22 cellular contexts compared by ENCODE assay signal in genomic region chr16:2146739-2147138, GRCh38. TPM values are rescaled to one million over a fixed set of nuclear protein-coding genes. Genes with fewer than 3 reads are reported as not detected.
DNase-seq lines count a peak whose midpoint lies in the region; ATAC-seq and TF ChIP-seq lines count a peak whose summit lies in the region.
"Had no signal": no experiment of that assay in that cellular context is flagged by ENCODE, and none has a peak within 500 bp of the region (broad histone marks: within the 10 kb centered on the region; RNA-seq: fewer than 3 reads in every experiment).

No MANE protein-coding gene starts in this region.

- peaks cover 5% of the 10 kb centered on the region for H3K36me3 ChIP-seq in endodermal cell (ENCODE audit: control insufficient read depth, insufficient read depth, low read length)
- H3K36me3 ChIP-seq: SJCRH30 had no signal

- DNase-seq in DMS 273 (lab: John Stamatoyannopoulos, UW; ENCODE audit: unreplicated experiment) (peak; percentile 61), DMS 273 treated with DMSO at 0.1 percent for 48 hours (lab: John Stamatoyannopoulos, UW) (no peak), T-helper 17 cell (no peak), endodermal cell (peak; percentile 47)
- no peak for DNase-seq in stimulated activated naive B cell treated with anti-CD40 and anti-IgM and Interleukin-4, amounts not matched to agents 10 μg/mL and 1 μg/mL and 100 μg/mL, for 72 hours
- no peak for DNase-seq in stimulated activated CD4-positive, alpha-beta T cell treated with anti-CD3 and anti-CD28 coated beads, Interleukin-4, amount 100 ng/mL, for 4 hours
- DNase-seq: activated CD8-positive, alpha-beta T cell treated with anti-CD3 and anti-CD28 coated beads, Interleukin-2, amount 10 ng/mL, durations not matched to agents 7 days and 5 days; activated effector memory CD4-positive, alpha-beta T cell treated with anti-CD3 and anti-CD28 coated beads, Interleukin-2, amount 50 U/mL, for 16 hours; activated naive CD8-positive, alpha-beta T cell treated with anti-CD3 and anti-CD28 coated beads for 36 hours; CD8-positive, alpha-beta T cell; cerebellar nuclear complex; NCI-H1092 treated with DMSO at 0.1 percent for 48 hours; NCI-H1930; NCI-H526; SJCRH30 had no signal

- TF ChIP-seq CTCF in endodermal cell (conservative IDR thresholded peaks at IDR 0.05), result no peak

- H3K4me3 Mint-ChIP-seq in T-helper 17 cell, result peak overlapping the region; percentile 36
- H3K4me3 Mint-ChIP-seq in endodermal cell, result no peak overlapping the region
- H3K4me3 Mint-ChIP-seq in stimulated activated naive B cell treated with anti-CD40 and anti-IgM and Interleukin-4, amounts not matched to agents 10 μg/mL and 1 μg/mL and 100 μg/mL, for 72 hours, result peak overlapping the region; percentile 23 to 47
- H3K4me3 Mint-ChIP-seq: activated CD8-positive, alpha-beta T cell treated with anti-CD3 and anti-CD28 coated beads, Interleukin-2, amount 10 ng/mL, durations not matched to agents 7 days and 5 days; activated naive CD8-positive, alpha-beta T cell treated with anti-CD3 and anti-CD28 coated beads for 36 hours had no signal

- no peaks in the 10 kb centered on the region for H3K27me3 Mint-ChIP-seq in T-helper 17 cell
- H3K27me3 Mint-ChIP-seq in endodermal cell (ENCODE audit: insufficient read depth), result peaks cover 17% of the 10 kb centered on the region
- no peaks in the 10 kb centered on the region for H3K27me3 Mint-ChIP-seq in stimulated activated naive B cell treated with anti-CD40 and anti-IgM and Interleukin-4, amounts not matched to agents 10 μg/mL and 1 μg/mL and 100 μg/mL, for 72 hours

- no peak overlapping the region for H3K9ac ChIP-seq in endodermal cell (ENCODE audit: extremely low read depth, low read length, poor library complexity, severe bottlenecking)
- H3K9ac ChIP-seq: parathyroid adenoma had no signal

- H3K36me3 Mint-ChIP-seq in T-helper 17 cell (ENCODE audit: low read depth), result no peaks in the 10 kb centered on the region
- peaks cover 5% of the 10 kb centered on the region for H3K36me3 Mint-ChIP-seq in endodermal cell (ENCODE audit: low read depth)
- peaks cover 18 to 19% of the 10 kb centered on the region in 2 donors for H3K36me3 Mint-ChIP-seq in stimulated activated naive B cell treated with anti-CD40 and anti-IgM and Interleukin-4, amounts not matched to agents 10 μg/mL and 1 μg/mL and 100 μg/mL, for 72 hours

- 92 to 94% methylated on average over 7 to 11 of the region's 11 CpGs for WGBS in endodermal cell (ENCODE audit: insufficient coverage in 1 of 2, insufficient read length in 1 of 2), 2 experiments

- no peak overlapping the region for H3K27ac Mint-ChIP-seq in T-helper 17 cell
- no peak overlapping the region for H3K27ac Mint-ChIP-seq in endodermal cell
- peak overlapping the region; percentile 91 for H3K27ac Mint-ChIP-seq in stimulated activated naive B cell treated with anti-CD40 and anti-IgM and Interleukin-4, amounts not matched to agents 10 μg/mL and 1 μg/mL and 100 μg/mL, for 72 hours
- H3K27ac Mint-ChIP-seq: activated CD8-positive, alpha-beta T cell treated with anti-CD3 and anti-CD28 coated beads, Interleukin-2, amount 10 ng/mL, durations not matched to agents 7 days and 5 days; CD8-positive, alpha-beta T cell had no signal

- no peak overlapping the region for H3K27ac ChIP-seq in endodermal cell (ENCODE audit: low read depth, low read length)
- H3K27ac ChIP-seq: epithelial cell of prostate, SJCRH30 had no signal

- no peaks in the 10 kb centered on the region for H3K9me3 Mint-ChIP-seq in endodermal cell
- H3K9me3 Mint-ChIP-seq in stimulated activated naive B cell treated with anti-CD40 and anti-IgM and Interleukin-4, amounts not matched to agents 10 μg/mL and 1 μg/mL and 100 μg/mL, for 72 hours, result no peaks in the 10 kb centered on the region
- H3K9me3 Mint-ChIP-seq: activated naive CD8-positive, alpha-beta T cell treated with anti-CD3 and anti-CD28 coated beads for 36 hours; CD8-positive, alpha-beta T cell had no signal

- no peak for ATAC-seq in T-helper 17 cell
- no peak for ATAC-seq in stimulated activated naive B cell treated with anti-CD40 and anti-IgM and Interleukin-4, amounts not matched to agents 10 μg/mL and 1 μg/mL and 100 μg/mL, for 72 hours (replicated peaks)
- ATAC-seq in GM18909 (IDR thresholded peaks at IDR 0.05; ENCODE audit: poor library complexity, unreplicated experiment), result no peak
- no peak for ATAC-seq in GM21526 (IDR thresholded peaks at IDR 0.05; ENCODE audit: low FRiP score, unreplicated experiment)
- ATAC-seq: activated CD8-positive, alpha-beta T cell treated with anti-CD3 and anti-CD28 coated beads, Interleukin-2, amount 10 ng/mL, durations not matched to agents 7 days and 5 days; CD8-positive, alpha-beta T cell; lower lobe of right lung had no signal

- H3K4me1 ChIP-seq in endodermal cell (ENCODE audit: control insufficient read depth, insufficient read depth, low read length), result peaks cover 21% of the 10 kb centered on the region

- no peaks in the 10 kb centered on the region for H3K9me3 ChIP-seq in T-helper 17 cell (ENCODE audit: control insufficient read depth, low read length, poor library complexity, severe bottlenecking)
- no peaks in the 10 kb centered on the region for H3K9me3 ChIP-seq in endodermal cell (ENCODE audit: control insufficient read depth, low read length)
- H3K9me3 ChIP-seq: lower lobe of right lung, SJCRH30, upper lobe of left lung had no signal

- no peaks in the 10 kb centered on the region for H3K27me3 ChIP-seq in endodermal cell (ENCODE audit: control insufficient read depth, insufficient read depth, low read length, poor library complexity, severe bottlenecking)
- H3K27me3 ChIP-seq: upper lobe of left lung had no signal

- H3K4me3 ChIP-seq in endodermal cell (ENCODE audit: low read length), result no peak overlapping the region
- H3K4me3 ChIP-seq: lower lobe of right lung, SJCRH30, upper lobe of left lung had no signal

- H3K4me1 Mint-ChIP-seq in T-helper 17 cell (peaks cover 12% of the 10 kb centered on the region), endodermal cell (peaks cover 21% of the 10 kb centered on the region)
- H3K4me1 Mint-ChIP-seq in stimulated activated naive B cell treated with anti-CD40 and anti-IgM and Interleukin-4, amounts not matched to agents 10 μg/mL and 1 μg/mL and 100 μg/mL, for 72 hours, result peaks cover 24 to 32% of the 10 kb centered on the region in 2 donors

RNA-seq across cellular contexts. Expression of gene RAB26, which starts 1.7 kb away (rescaled TPM):
- under 1 TPM; 0.21 to 0.57 TPM for total RNA-seq in T-helper 17 cell
- 1 to 10 TPM; 3.2 to 4.9 TPM for total RNA-seq in endodermal cell
- 5.8 TPM for polyA plus RNA-seq in endodermal cell (2013, experiment 1 of 2)
- polyA plus RNA-seq in endodermal cell (2013, experiment 2 of 2), result 4.6 TPM
- total RNA-seq: CD8-positive, alpha-beta T cell; mononuclear cell had no signal

RNA-seq across cellular contexts. Expression of gene TRAF7, which starts 8.8 kb away (rescaled TPM):
- total RNA-seq in T-helper 17 cell, result 10 to 100 TPM; 32.4 to 35.0 TPM
- total RNA-seq in endodermal cell, result 100 to 1,000 TPM; 108 to 110 TPM
- 54.6 TPM for polyA plus RNA-seq in endodermal cell (2013, experiment 1 of 2)
- 52.1 TPM for polyA plus RNA-seq in endodermal cell (2013, experiment 2 of 2)

RNA-seq across cellular contexts. Expression of gene PKD1, which starts 11.0 kb away (rescaled TPM):
- total RNA-seq in T-helper 17 cell (10 to 100 TPM; 86.6 to 88.9 TPM), endodermal cell (100 to 1,000 TPM; 104 to 110 TPM)
- polyA plus RNA-seq in endodermal cell (2013, experiment 1 of 2), result 71.3 TPM
- polyA plus RNA-seq in endodermal cell (2013, experiment 2 of 2), result 71.3 TPM

RNA-seq across cellular contexts. Expression of gene CASKIN1, which starts 49.7 kb away (rescaled TPM):
- total RNA-seq in T-helper 17 cell (under 1 TPM in 1 of 2 donors, not detected in 1; 0.05 TPM), endodermal cell (1 to 10 TPM; 8.2 to 9.7 TPM)
- 11.9 TPM for polyA plus RNA-seq in endodermal cell (2013, experiment 1 of 2)
- 9.7 TPM for polyA plus RNA-seq in endodermal cell (2013, experiment 2 of 2)
- total RNA-seq: mononuclear cell had no signal

RNA-seq across cellular contexts. Expression of gene MLST8, which starts 58.5 kb away (rescaled TPM):
- total RNA-seq in T-helper 17 cell (10 to 100 TPM; 28.2 to 31.4 TPM), endodermal cell (10 to 100 TPM; 60.3 to 70.8 TPM)
- polyA plus RNA-seq in endodermal cell (2013, experiment 1 of 2), result 64.9 TPM
- polyA plus RNA-seq in endodermal cell (2013, experiment 2 of 2), result 61.5 TPM

Comparison
In these comparisons a context has a peak if more than half of its experiments do, and no peak if none do; other contexts are left out.
1. DNase-seq: peak in DMS 273 (single experiment) and endodermal cell (single experiment); none in DMS 273 treated with DMSO at 0.1 percent for 48 hours (single experiment), T-helper 17 cell (0 of 3), stimulated activated naive B cell treated with anti-CD40 and anti-IgM and Interleukin-4, amounts not matched to agents 10 μg/mL and 1 μg/mL and 100 μg/mL, for 72 hours (single experiment) and stimulated activated CD4-positive, alpha-beta T cell treated with anti-CD3 and anti-CD28 coated beads, Interleukin-4, amount 100 ng/mL, for 4 hours (0 of 2).